Comparison of ENCODE assay signal across 12 cellular contexts in the genomic region with DNA sequence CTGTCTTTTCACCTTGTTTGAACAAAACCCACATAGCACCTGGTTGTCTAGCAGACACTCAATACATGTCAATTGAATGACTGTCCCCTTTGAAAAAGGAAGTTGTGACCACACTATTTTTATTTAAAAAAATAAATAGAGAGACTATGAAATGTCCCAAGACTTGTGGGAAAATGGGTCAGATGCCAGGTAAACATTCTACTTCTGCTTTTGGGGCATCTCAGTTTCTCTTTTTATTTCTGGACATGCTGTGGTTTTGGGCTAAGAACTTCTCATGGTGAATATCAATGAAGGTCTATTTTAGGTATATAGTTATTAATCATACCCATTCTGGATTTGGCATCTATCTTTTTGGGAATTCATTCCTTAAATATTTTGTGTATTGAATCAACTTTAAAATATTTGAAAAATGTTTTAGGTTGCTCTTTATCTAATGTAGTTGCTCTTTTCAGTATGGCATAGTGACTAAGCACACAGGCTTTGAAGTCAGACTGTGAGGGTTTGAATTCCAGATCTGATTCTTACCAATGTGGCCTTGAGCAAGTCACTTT. TPM values are rescaled to one million over a fixed set of nuclear protein-coding genes. Genes with fewer than 3 reads are reported as not detected.
A peak's percentile ranks its signal among the peaks of the same experiment; 100 is the strongest.
DNase-seq lines count a peak whose midpoint lies in the region; ATAC-seq and TF ChIP-seq lines count a peak whose summit lies in the region.
"Had no signal": no experiment of that assay in that cellular context is flagged by ENCODE, and none has a peak within 500 bp of the region (broad histone marks: within the 10 kb centered on the region; RNA-seq: fewer than 3 reads in every experiment).

No MANE protein-coding gene starts in this region.

- H3K4me1 ChIP-seq in RWPE2 (ENCODE audit: insufficient read depth, poor library complexity, severe bottlenecking) (peaks cover 4% of the 10 kb centered on the region), skeletal muscle satellite cell (ENCODE audit: control insufficient read depth, insufficient read depth, low read length) (peaks cover 17% of the 10 kb centered on the region)

- DNase-seq in RWPE2 (ENCODE audit: low spot score) (no peak), NCI-H69 (lab: John Stamatoyannopoulos, UW) (no peak), amniotic stem cell (lab: John Stamatoyannopoulos, UW) (no peak)
- DNase-seq in activated T-cell treated with anti-CD3 and anti-CD28 coated beads, Interleukin-2, amount 50 U/mL, for 1 hour, result no peak
- DNase-seq: activated B cell treated with CpG ODN at 0.5 μM for 24 hours; central memory CD4-positive, alpha-beta T cell; left ventricle myocardium inferior; NCI-H1930; stimulated activated CD4-positive, alpha-beta T cell treated with anti-CD3 and anti-CD28 coated beads, Interleukin-2, amount 100 ng/mL, for 48 hours had no signal

- no peak overlapping the region for H3K9ac ChIP-seq in skeletal muscle satellite cell (ENCODE audit: low read depth, low read length)

- H3K4me3 ChIP-seq in RWPE2 (ENCODE audit: severe bottlenecking), result no peak overlapping the region
- H3K4me3 ChIP-seq in skeletal muscle satellite cell (ENCODE audit: low read length), result no peak overlapping the region
- H3K4me3 ChIP-seq: left ventricle myocardium inferior had no signal

- H3K36me3 ChIP-seq in RWPE2 (ENCODE audit: low read depth), result no peaks in the 10 kb centered on the region
- H3K36me3 ChIP-seq in skeletal muscle satellite cell (ENCODE audit: insufficient read depth, low read length), result no peaks in the 10 kb centered on the region
- H3K36me3 ChIP-seq: left ventricle myocardium inferior had no signal

- H3K27ac ChIP-seq in RWPE2 (ENCODE audit: poor library complexity, severe bottlenecking), result peak overlapping the region; percentile 64
- H3K27ac ChIP-seq: left ventricle myocardium inferior had no signal

- H3K9me3 ChIP-seq in RWPE2 (ENCODE audit: severe bottlenecking), result no peaks in the 10 kb centered on the region
- no peaks in the 10 kb centered on the region for H3K9me3 ChIP-seq in skeletal muscle satellite cell (replicated peaks; ENCODE audit: low read length)
- H3K9me3 ChIP-seq: left ventricle myocardium inferior had no signal

- TF ChIP-seq CTCF in RWPE2 (IDR thresholded peaks at IDR 0.05; ENCODE audit: poor library complexity, severe bottlenecking), result no peak

- H3K27me3 ChIP-seq in RWPE2 (ENCODE audit: insufficient read depth, poor library complexity, severe bottlenecking) (no peaks in the 10 kb centered on the region), skeletal muscle satellite cell (ENCODE audit: control insufficient read depth, insufficient read depth, low read length) (no peaks in the 10 kb centered on the region)

- ATAC-seq in GM18907 (IDR thresholded peaks at IDR 0.05; ENCODE audit: unreplicated experiment), result peak; percentile 61
- ATAC-seq in HG03025 (IDR thresholded peaks at IDR 0.05; ENCODE audit: low FRiP score, unreplicated experiment), result peak; percentile 32
- peak; percentile 17; the same call in 2 of the 3 replicates for ATAC-seq in RWPE2 (ENCODE audit: low read depth)

- peak overlapping the region; percentile 8 for H3K4me2 ChIP-seq in skeletal muscle satellite cell (ENCODE audit: low read length)

RNA-seq across cellular contexts. Expression of a gene that starts 4.4 kb away (rescaled TPM):
- total RNA-seq in skeletal muscle satellite cell (2012; rRNA removed), result 44.6 and 92.0 TPM in 2 replicates
